ENCODE assay signal across 1 cellular context in the genomic region with DNA sequence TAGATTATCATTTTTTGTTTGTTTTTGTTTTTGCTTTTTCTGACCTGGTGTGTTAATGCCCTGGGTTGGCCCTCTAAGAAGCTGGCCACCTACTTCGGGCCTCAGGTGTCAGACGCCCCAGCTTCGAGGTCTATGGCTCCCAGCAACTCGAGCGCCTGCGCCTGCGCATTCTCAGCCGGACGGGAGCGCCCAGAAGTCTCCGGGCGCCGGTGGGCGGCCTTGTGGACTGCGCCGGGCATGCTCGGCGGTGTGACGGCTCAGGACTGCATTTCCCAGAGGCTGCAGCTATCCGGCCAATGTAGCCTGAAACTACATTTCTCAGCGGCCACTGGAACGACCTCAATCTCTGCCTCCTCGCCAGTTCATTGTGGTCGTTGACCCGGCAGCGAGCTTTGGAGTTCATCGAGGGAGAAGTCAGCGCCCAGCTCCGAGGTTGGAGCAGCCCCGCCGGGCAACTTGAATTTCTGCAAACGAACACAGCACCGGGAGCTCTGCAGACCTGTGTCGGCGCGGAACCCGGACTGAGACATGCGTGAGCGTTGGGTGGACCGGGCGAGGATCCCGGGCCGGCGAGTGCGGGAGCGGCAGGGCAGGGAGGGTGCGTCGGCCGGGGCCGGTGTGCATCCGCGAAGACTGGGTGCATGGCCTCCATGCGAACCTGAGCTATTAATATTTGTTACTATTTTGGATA.
TF ChIP-seq lines count a peak whose summit lies in the region.

TSS of gene ZNF30 (plus strand) at position 219 of the 691 bp plus-strand sequence. CDS start 3,045 bp downstream, outside the sequence.

TF ChIP-seq in HEK293, 187 proteins besides CTCF, POLR2A, EP300 and RAD21 (continued from another document and continues in another):
- TF ChIP-seq PRDM10 (tag by site-specific recombination; IDR thresholded peaks at IDR 0.05) (peak; percentile 90), ZEB2 (tag by site-specific recombination; IDR thresholded peaks at IDR 0.05) (peak; percentile 88), ZBTB17 (tag by site-specific recombination; IDR thresholded peaks at IDR 0.05) (peak; percentile 99), ZNF2 (tag by site-specific recombination; IDR thresholded peaks at IDR 0.05) (peak; percentile 93; the same call in 1 of the 2 replicates), ZNF394 (tag by site-specific recombination; IDR thresholded peaks at IDR 0.05; ENCODE audit: borderline replicate concordance) (peak; percentile 38; the same call in 1 of the 2 replicates), ZNF777 (tag by site-specific recombination; IDR thresholded peaks at IDR 0.05; ENCODE audit: borderline replicate concordance) (peak; percentile 81; the same call in 1 of the 2 replicates), ZSCAN16 (tag by site-specific recombination; IDR thresholded peaks at IDR 0.05) (peak; percentile 41; the same call in 1 of the 2 replicates), ZNF449 (tag by site-specific recombination; IDR thresholded peaks at IDR 0.05) (no peak; the same call in 1 of the 2 replicates), ZNF664 (tag by site-specific recombination; IDR thresholded peaks at IDR 0.05) (no peak), ZNF223 (tag by site-specific recombination; IDR thresholded peaks at IDR 0.05) (peak; percentile 12; the same call in 1 of the 2 replicates), ZNF18 (tag by site-specific recombination; IDR thresholded peaks at IDR 0.05) (peak; percentile 76; the same call in 1 of the 2 replicates), SP3 (tag by site-specific recombination; IDR thresholded peaks at IDR 0.05) (peak; percentile 52; the same call in 1 of the 2 replicates), REST (tag by site-specific recombination; IDR thresholded peaks at IDR 0.05) (peak; percentile 41; the same call in 1 of the 2 replicates), HIC1 (tag by site-specific recombination; IDR thresholded peaks at IDR 0.05) (peak; percentile 50), ZNF600 (tag by site-specific recombination; IDR thresholded peaks at IDR 0.05) (peak; percentile 100), ZNF488 (tag by site-specific recombination; IDR thresholded peaks at IDR 0.05) (no peak), ZNF623 (tag by site-specific recombination; IDR thresholded peaks at IDR 0.05) (no peak), ZFP69B (tag by site-specific recombination; IDR thresholded peaks at IDR 0.05) (0 out of 2 replicates have a peak, but pooled peaks have one; percentile 45), ZNF843 (tag by site-specific recombination; IDR thresholded peaks at IDR 0.05) (peak; percentile 75; the same call in 1 of the 2 replicates), ZNF624 (tag by site-specific recombination; IDR thresholded peaks at IDR 0.05) (no peak), ZNF391 (tag by site-specific recombination; IDR thresholded peaks at IDR 0.05; ENCODE audit: borderline replicate concordance, low read depth) (peak; percentile 84; the same call in 1 of the 2 replicates)
- TF ChIP-seq, protein P1, sequence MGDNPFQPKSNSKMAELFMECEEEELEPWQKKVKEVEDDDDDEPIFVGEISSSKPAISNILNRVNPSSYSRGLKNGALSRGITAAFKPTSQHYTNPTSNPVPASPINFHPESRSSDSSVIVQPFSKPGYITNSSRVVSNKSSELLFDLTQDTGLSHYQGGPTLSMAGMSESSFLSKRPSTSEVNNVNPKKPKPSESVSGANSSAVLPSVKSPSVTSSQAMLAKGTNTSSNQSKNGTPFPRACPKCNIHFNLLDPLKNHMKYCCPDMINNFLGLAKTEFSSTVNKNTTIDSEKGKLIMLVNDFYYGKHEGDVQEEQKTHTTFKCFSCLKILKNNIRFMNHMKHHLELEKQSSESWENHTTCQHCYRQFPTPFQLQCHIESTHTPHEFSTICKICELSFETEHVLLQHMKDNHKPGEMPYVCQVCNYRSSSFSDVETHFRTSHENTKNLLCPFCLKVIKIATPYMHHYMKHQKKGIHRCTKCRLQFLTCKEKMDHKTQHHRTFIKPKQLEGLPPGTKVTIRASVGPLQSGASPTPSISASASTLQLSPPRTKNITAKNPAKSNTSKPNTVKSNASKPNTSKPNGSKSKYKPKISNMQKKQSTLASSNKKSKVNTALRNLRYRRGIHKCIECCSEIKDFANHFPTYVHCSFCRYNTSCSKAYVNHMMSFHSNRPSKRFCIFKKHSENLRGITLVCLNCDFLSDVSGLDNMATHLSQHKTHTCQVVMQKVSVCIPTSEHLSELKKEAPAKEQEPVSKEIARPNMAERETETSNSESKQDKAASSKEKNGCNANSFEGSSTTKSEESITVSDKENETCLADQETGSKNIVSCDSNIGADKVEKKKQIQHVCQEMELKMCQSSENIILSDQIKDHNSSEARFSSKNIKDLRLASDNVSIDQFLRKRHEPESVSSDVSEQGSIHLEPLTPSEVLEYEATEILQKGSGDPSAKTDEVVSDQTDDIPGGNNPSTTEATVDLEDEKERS (tag by site-specific recombination; IDR thresholded peaks at IDR 0.05) = 0 out of 2 replicates have a peak, but pooled peaks have one; percentile 16
- TF ChIP-seq, protein P2, sequence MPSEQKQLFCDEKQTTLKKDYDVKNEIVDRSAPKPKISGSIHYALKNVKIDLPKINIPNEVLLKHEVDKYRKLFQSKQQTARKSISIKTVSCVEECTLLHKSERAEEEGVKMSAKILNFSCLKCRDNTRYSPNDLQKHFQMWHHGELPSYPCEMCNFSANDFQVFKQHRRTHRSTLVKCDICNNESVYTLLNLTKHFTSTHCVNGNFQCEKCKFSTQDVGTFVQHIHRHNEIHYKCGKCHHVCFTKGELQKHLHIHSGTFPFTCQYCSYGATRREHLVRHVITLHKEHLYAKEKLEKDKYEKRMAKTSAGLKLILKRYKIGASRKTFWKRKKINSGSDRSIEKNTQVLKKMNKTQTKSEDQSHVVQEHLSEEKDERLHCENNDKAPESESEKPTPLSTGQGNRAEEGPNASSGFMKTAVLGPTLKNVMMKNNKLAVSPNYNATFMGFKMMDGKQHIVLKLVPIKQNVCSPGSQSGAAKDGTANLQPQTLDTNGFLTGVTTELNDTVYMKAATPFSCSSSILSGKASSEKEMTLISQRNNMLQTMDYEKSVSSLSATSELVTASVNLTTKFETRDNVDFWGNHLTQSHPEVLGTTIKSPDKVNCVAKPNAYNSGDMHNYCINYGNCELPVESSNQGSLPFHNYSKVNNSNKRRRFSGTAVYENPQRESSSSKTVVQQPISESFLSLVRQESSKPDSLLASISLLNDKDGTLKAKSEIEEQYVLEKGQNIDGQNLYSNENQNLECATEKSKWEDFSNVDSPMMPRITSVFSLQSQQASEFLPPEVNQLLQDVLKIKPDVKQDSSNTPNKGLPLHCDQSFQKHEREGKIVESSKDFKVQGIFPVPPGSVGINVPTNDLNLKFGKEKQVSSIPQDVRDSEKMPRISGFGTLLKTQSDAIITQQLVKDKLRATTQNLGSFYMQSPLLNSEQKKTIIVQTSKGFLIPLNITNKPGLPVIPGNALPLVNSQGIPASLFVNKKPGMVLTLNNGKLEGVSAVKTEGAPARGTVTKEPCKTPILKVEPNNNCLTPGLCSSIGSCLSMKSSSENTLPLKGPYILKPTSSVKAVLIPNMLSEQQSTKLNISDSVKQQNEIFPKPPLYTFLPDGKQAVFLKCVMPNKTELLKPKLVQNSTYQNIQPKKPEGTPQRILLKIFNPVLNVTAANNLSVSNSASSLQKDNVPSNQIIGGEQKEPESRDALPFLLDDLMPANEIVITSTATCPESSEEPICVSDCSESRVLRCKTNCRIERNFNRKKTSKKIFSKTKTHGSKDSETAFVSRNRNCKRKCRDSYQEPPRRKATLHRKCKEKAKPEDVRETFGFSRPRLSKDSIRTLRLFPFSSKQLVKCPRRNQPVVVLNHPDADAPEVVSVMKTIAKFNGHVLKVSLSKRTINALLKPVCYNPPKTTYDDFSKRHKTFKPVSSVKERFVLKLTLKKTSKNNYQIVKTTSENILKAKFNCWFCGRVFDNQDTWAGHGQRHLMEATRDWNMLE (tag by site-specific recombination; conservative IDR thresholded peaks at IDR 0.05; ENCODE audit: low read depth) = peak; percentile 46; the same call in 1 of the 2 replicates
